8 cellular contexts compared by ENCODE assay signal in the genomic region with DNA sequence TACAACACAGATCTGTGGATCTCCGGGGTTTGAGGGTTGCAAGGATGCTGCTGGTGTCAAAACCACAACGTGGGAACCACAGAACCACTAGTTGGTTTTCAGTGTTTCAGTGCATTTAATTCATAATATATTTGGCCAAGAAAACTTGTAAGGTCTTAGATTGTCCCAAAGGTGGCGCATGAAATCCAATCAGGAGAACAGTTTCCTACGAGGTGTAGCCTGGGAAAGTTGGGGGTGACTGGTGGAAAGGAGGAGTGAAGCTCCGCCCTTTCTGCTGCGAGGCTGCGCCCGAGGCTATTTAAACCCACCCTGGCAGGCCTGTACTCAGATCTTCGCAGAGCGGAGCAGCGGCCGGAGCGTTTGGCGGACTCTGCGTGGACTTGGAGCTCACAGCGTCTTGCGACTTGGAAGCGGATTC. TPM values are rescaled to one million over a fixed set of nuclear protein-coding genes. Genes with fewer than 3 reads are reported as not detected.
DNase-seq lines count a peak whose midpoint lies in the region; ATAC-seq, FAIRE-seq and TF ChIP-seq lines count a peak whose summit lies in the region.
"Not testable (repeated sequence)": the region's sequence is repeated elsewhere in the genome, so short reads cannot be mapped to it uniquely, and the experiment has no call there.

No MANE protein-coding gene starts in this region.

- CTCF ChIA-PET in CD4-positive, alpha-beta memory T cell (lab: Charles Lee; ENCODE audit: partially characterized antibody), result interaction anchor here (0.7 kb wide), 1 partner anchor 808 kb away, joined by 3 read pairs; no protein-coding TSS in a partner anchor
- CTCF ChIA-PET in H1 (lab: Charles Lee; ENCODE audit: partially characterized antibody), result interaction anchor here (0.8 to 2.6 kb wide), 14 partner anchors 21 to 262 kb away, joined by 3 to 6 read pairs (median 3); no protein-coding TSS in a partner anchor

- not testable (repeated sequence) for H4K91ac ChIP-seq in H1 (replicated peaks; ENCODE audit: insufficient read length, low read length)

- not testable (repeated sequence) for H4K20me1 ChIP-seq in Karpas-422 (ENCODE audit: insufficient read depth, low read depth, low read length); H1 (replicated peaks in 1 of 2; ENCODE audit: control insufficient read depth in 1 of 2, insufficient read depth in 2 of 2, low read length in 2 of 2)

- TF ChIP-seq CTCF in H1 (IDR thresholded peaks at IDR 0.05; ENCODE audit: control extremely low read depth in 1 of 3, insufficient read depth in 1 of 3, low read depth in 1 of 3, low read length in 3 of 3), result peak in 2 of 3 experiments; percentile 28 to 29; a peak in 2 of 4 replicates
- TF ChIP-seq CTCF in omental fat pad (IDR thresholded peaks at IDR 0.05), result not testable (repeated sequence)

- not testable (repeated sequence) for H3K27me3 Mint-ChIP-seq in CD4-positive, alpha-beta memory T cell

- not testable (repeated sequence) for H4K5ac ChIP-seq in H1 (ENCODE audit: insufficient read length, low read depth, low read length)

- TF ChIP-seq RAD21 in H1 (IDR thresholded peaks at IDR 0.05 in 1 of 2, conservative IDR thresholded peaks at IDR 0.05 in 1 of 2; ENCODE audit: low read depth in 2 of 2, low read length in 2 of 2), result peak; percentile 49 to 58

- not testable (repeated sequence) for TF ChIP-seq EP300 in H1 (IDR thresholded peaks at IDR 0.05; ENCODE audit: borderline replicate concordance in 1 of 2, low read depth in 2 of 2, low read length in 2 of 2)

- not testable (repeated sequence) for H2AFZ ChIP-seq in Karpas-422 (ENCODE audit: low read length); H1 (ENCODE audit: low read length)

- H3K9me3 Mint-ChIP-seq in CD4-positive, alpha-beta memory T cell, result not testable (repeated sequence)

- not testable (repeated sequence) for H3K79me2 ChIP-seq in Karpas-422 (ENCODE audit: low read length); H1 (ENCODE audit: control insufficient read depth in 1 of 2, insufficient read depth in 2 of 2, low read length in 2 of 2)

- H3K4me1 ChIP-seq in CD4-positive, alpha-beta memory T cell (ENCODE audit: insufficient read depth, low read length); Karpas-422 (ENCODE audit: low read length); H1 (replicated peaks in 1 of 4; ENCODE audit: control insufficient read depth in 3 of 4, insufficient read depth in 4 of 4, low read length in 3 of 4): not testable (repeated sequence)

- WGBS in H1 (ENCODE audit: extremely low coverage in 1 of 2, insufficient coverage in 1 of 2, insufficient read length in 1 of 2, insufficient replicate concordance in 2 of 2, low coverage in 1 of 2, low lambda C conversion rate in 2 of 2, missing lambda C conversion rate in 1 of 2), 2 experiments, result 82% methylated on average over 16 of the region's 18 CpGs; no CpG with 5 or more reads in 1 of the 2 experiments

- H3K4me1 Mint-ChIP-seq in CD4-positive, alpha-beta memory T cell, result not testable (repeated sequence)

- intact Hi-C loops in CD4-positive, alpha-beta memory T cell (cut with micrococcal nuclease), result not testable (repeated sequence)

- H3K9me3 ChIP-seq in CD4-positive, alpha-beta memory T cell (ENCODE audit: control insufficient read depth in 1 of 2, low read length in 2 of 2); Karpas-422 (ENCODE audit: low read length): not testable (repeated sequence)
- H3K9me3 ChIP-seq in H1 (ENCODE audit: insufficient read depth in 2 of 2, low read depth in 1 of 2, low read length in 1 of 2), result peaks cover 11 to 17% of the 10 kb centered on the region in 2 experiments

- not testable (repeated sequence) for H2BK5ac ChIP-seq in H1 (ENCODE audit: low read depth, low read length)

- not testable (repeated sequence) for H3K27ac Mint-ChIP-seq in CD4-positive, alpha-beta memory T cell

- H3K56ac ChIP-seq in H1 (replicated peaks; ENCODE audit: insufficient read length, low read depth, low read length), result not testable (repeated sequence)

- H3K36me3 Mint-ChIP-seq in CD4-positive, alpha-beta memory T cell, result not testable (repeated sequence)

- not testable (repeated sequence) for H3K36me3 ChIP-seq in CD4-positive, alpha-beta memory T cell (ENCODE audit: insufficient read depth, low read length); Karpas-422 (ENCODE audit: insufficient read depth, low read length); H1 (ENCODE audit: control insufficient read depth in 2 of 4, insufficient read depth in 4 of 4, low read length in 3 of 4)

- DNase-seq in CD4-positive, alpha-beta memory T cell, result peak; percentile 15 to 61 (median 20)
- DNase-seq in Karpas-422, result peak; percentile 56
- DNase-seq in activated CD4-positive, CD25-positive, alpha-beta regulatory T cell treated with anti-CD3 and anti-CD28 coated beads, Interleukin-2, amount 50 U/mL, for 16 hours (ENCODE audit: low read depth, low spot score), result peak; percentile 54
- peak; percentile 21 for DNase-seq in activated naive CD4-positive, alpha-beta T cell treated with Interleukin-2 at 50 U/mL for 16 hours
- peak; percentile 44 to 67 for DNase-seq in H1 (ENCODE audit: low read depth in 1 of 2, low spot score in 2 of 2)
- peak; percentile 78 for DNase-seq in iPS DF 4.7 (ENCODE audit: extremely low read depth, low spot score)
- DNase-seq in omental fat pad (ENCODE audit: low spot score), result peak; percentile 58
- DNase-seq in stimulated activated CD8-positive, alpha-beta memory T cell treated with anti-CD3 and anti-CD28 coated beads, Interleukin-7, amount 100 ng/mL, for 24 hours (ENCODE audit: low read depth), result peak; percentile 17

- FAIRE-seq in H1 (lab: Jason Lieb, UNC), result not testable (repeated sequence)

- H3K4me3 ChIP-seq in CD4-positive, alpha-beta memory T cell (ENCODE audit: low read length in 2 of 2); Karpas-422 (ENCODE audit: low read length); H1 (ENCODE audit: extremely low read depth in 1 of 4, insufficient read depth in 2 of 4, low read depth in 3 of 4, low read length in 4 of 4): not testable (repeated sequence)

- POLR2A ChIA-PET in CD4-positive, alpha-beta memory T cell (lab: Charles Lee; ENCODE audit: partially characterized antibody), result not testable (repeated sequence)
- POLR2A ChIA-PET in H1 (lab: Charles Lee; ENCODE audit: partially characterized antibody), result interaction anchor here (0.6 to 1.9 kb wide), 7 partner anchors 25 to 292 kb away, joined by 3 to 6 read pairs (median 3); a partner anchor contains a TSS

- not testable (repeated sequence) for H3K9ac ChIP-seq in Karpas-422 (ENCODE audit: low read length); H1 (replicated peaks in 1 of 4; ENCODE audit: extremely low read depth in 1 of 4, low read depth in 3 of 4, low read length in 3 of 4)

- H3K23ac ChIP-seq in H1 (ENCODE audit: insufficient read length), result not testable (repeated sequence)

- TF ChIP-seq POLR2A in H1 (IDR thresholded peaks at IDR 0.05; ENCODE audit: control extremely low read depth in 1 of 2, low read depth in 2 of 2, low read length in 2 of 2), result not testable (repeated sequence)

- H3K4me2 ChIP-seq in Karpas-422 (ENCODE audit: low read depth, low read length, poor library complexity, severe bottlenecking); H1 (ENCODE audit: insufficient read depth in 1 of 2, low read depth in 2 of 2, low read length in 2 of 2): not testable (repeated sequence)

- not testable (repeated sequence) for H3K4ac ChIP-seq in H1 (replicated peaks; ENCODE audit: insufficient read length, low read depth, low read length)

- not testable (repeated sequence) for H2BK120ac ChIP-seq in H1 (replicated peaks; ENCODE audit: low read depth, low read length)

- not testable (repeated sequence) for H2BK12ac ChIP-seq in H1 (ENCODE audit: low read depth, low read length)

- H3K4me3 Mint-ChIP-seq in CD4-positive, alpha-beta memory T cell, result not testable (repeated sequence)

- not testable (repeated sequence) for H2BK15ac ChIP-seq in H1 (ENCODE audit: low read length)

- not testable (repeated sequence) for H3K79me1 ChIP-seq in H1 (ENCODE audit: low read depth, low read length)

- H3K27me3 ChIP-seq in CD4-positive, alpha-beta memory T cell (ENCODE audit: insufficient read depth, low read length); Karpas-422 (ENCODE audit: low read length); H1 (replicated peaks in 1 of 4; ENCODE audit: control insufficient read depth in 3 of 4, extremely low read depth in 1 of 4, insufficient read depth in 3 of 4, low read length in 3 of 4): not testable (repeated sequence)

- not testable (repeated sequence) for ATAC-seq in omental fat pad (ENCODE audit: low FRiP score)

- H3K23me2 ChIP-seq in H1 (ENCODE audit: low read depth, low read length), result not testable (repeated sequence)

- not testable (repeated sequence) for H3K14ac ChIP-seq in H1 (ENCODE audit: insufficient read length)

- not testable (repeated sequence) for H3K27ac ChIP-seq in CD4-positive, alpha-beta memory T cell (ENCODE audit: low read depth, low read length); Karpas-422 (ENCODE audit: low read length); H1 (ENCODE audit: low read depth, low read length)

- not testable (repeated sequence) for H4K8ac ChIP-seq in H1 (ENCODE audit: extremely low read depth, insufficient read depth, low read length)

- not testable (repeated sequence) for H2BK20ac ChIP-seq in H1 (ENCODE audit: low read length)

- H3K18ac ChIP-seq in H1 (ENCODE audit: extremely low read depth, low read length), result not testable (repeated sequence)

- H2AK5ac ChIP-seq in H1 (ENCODE audit: low read depth, low read length), result not testable (repeated sequence)

- H3K9me2 ChIP-seq in Karpas-422 (replicated peaks; ENCODE audit: insufficient read depth, low read length), result not testable (repeated sequence)

TF ChIP-seq in H1, 55 proteins besides CTCF, POLR2A, EP300 and RAD21:
- peak; percentile 65 for TF ChIP-seq TBP (IDR thresholded peaks at IDR 0.05; ENCODE audit: low read depth, low read length)
TF ChIP-seq in H1: peak in this region for 1; not testable (repeated sequence) for 54.

RNA-seq across cellular contexts. Expression of a gene that starts 27.3 kb away (rescaled TPM):
- total RNA-seq in CD4-positive, alpha-beta memory T cell, result 10 to 100 TPM; 14.1 to 20.0 TPM
- 10 to 100 TPM; 50.9 to 95.4 TPM for polyA plus RNA-seq in CD4-positive, alpha-beta memory T cell
- 70.4 and 86.1 TPM in 2 replicates for total RNA-seq in Karpas-422 (2014; rRNA removed; shearing (Covaris generic); ENCODE audit: low replicate concordance)
- 84.1 and 88.7 TPM in 2 replicates for total RNA-seq in H1 (2021; fragmentation: NEBNext Ultra II Directional; extraction: Animal tissue kit (Norgen Biotek cat#: 25700))
- 25.4 and 53.9 TPM in 2 replicates for polyA plus RNA-seq in H1 (2011; rRNA removed)
- polyA plus RNA-seq in H1 (2011; cell fraction: cytosol; rRNA removed), result 69.0 TPM
- polyA plus RNA-seq in H1 (2011; cell fraction: nucleus; rRNA removed), result 11.2 TPM
- 77.6 to 98.5 TPM (median 85.7 TPM) in 4 replicates for polyA plus RNA-seq in H1 (2012, experiment 1 of 2)
- polyA plus RNA-seq in H1 (2012, experiment 2 of 2), result 10.9 TPM
- 50.5 TPM for polyA plus RNA-seq in H1 (2013, experiment 1 of 2)
- polyA plus RNA-seq in H1 (2013, experiment 2 of 2), result 51.2 TPM
- polyA minus RNA-seq in H1 (2011; rRNA and poly(A)+ RNA removed), result 35.7 and 51.4 TPM in 2 replicates
- polyA minus RNA-seq in H1 (2011; cell fraction: cytosol; rRNA and poly(A)+ RNA removed), result 37.3 TPM
- 62.2 TPM for polyA minus RNA-seq in H1 (2011; cell fraction: nucleus; rRNA and poly(A)+ RNA removed)
- 10 to 100 TPM; 29.9 to 59.2 (median 36.1) TPM for total RNA-seq in omental fat pad

Comparison
In these comparisons a context has a peak if more than half of its experiments do, and no peak if none do; other contexts are left out.
1. DNase-seq: peak in every context shown above with its lines; median percentile 78 in iPS DF 4.7; 58 in omental fat pad; 56 in Karpas-422; 56 in H1; 54 in activated CD4-positive, CD25-positive, alpha-beta regulatory T cell treated with anti-CD3 and anti-CD28 coated beads, Interleukin-2, amount 50 U/mL, for 16 hours; 21 in activated naive CD4-positive, alpha-beta T cell treated with Interleukin-2 at 50 U/mL for 16 hours; 20 in CD4-positive, alpha-beta memory T cell; 17 in stimulated activated CD8-positive, alpha-beta memory T cell treated with anti-CD3 and anti-CD28 coated beads, Interleukin-7, amount 100 ng/mL, for 24 hours.